Comparison of ENCODE assay signal across 10 cellular contexts in genomic region chr15:76338555-76339301, GRCh38. TPM values are rescaled to one million over a fixed set of nuclear protein-coding genes. Genes with fewer than 3 reads are reported as not detected.
DNase-seq lines count a peak whose midpoint lies in the region; ATAC-seq and TF ChIP-seq lines count a peak whose summit lies in the region.
"Had no signal": no experiment of that assay in that cellular context is flagged by ENCODE, and none has a peak within 500 bp of the region (broad histone marks: within the 10 kb centered on the region; RNA-seq: fewer than 3 reads in every experiment).

No MANE protein-coding gene starts in this region.

- H3K36me3 Mint-ChIP-seq in central memory CD8-positive, alpha-beta T cell (ENCODE audit: insufficient read depth) = peaks cover 23% of the 10 kb centered on the region

- peaks cover 58% of the 10 kb centered on the region for H3K4me1 Mint-ChIP-seq in central memory CD8-positive, alpha-beta T cell

- no peak overlapping the region for H3K27ac Mint-ChIP-seq in central memory CD8-positive, alpha-beta T cell (ENCODE audit: low read depth)

- H3K9me3 Mint-ChIP-seq in central memory CD8-positive, alpha-beta T cell = no peaks in the 10 kb centered on the region

- H3K27ac ChIP-seq in HL-60 (replicated peaks) = peak overlapping the region; percentile 90
- peak overlapping the region; percentile 88 for H3K27ac ChIP-seq in neutrophil

- peak overlapping the region; percentile 66 for H3K4me3 ChIP-seq in HL-60 (replicated peaks; ENCODE audit: insufficient read depth, low read length)
- peak overlapping the region; percentile 71 to 89 for H3K4me3 ChIP-seq in neutrophil (ENCODE audit: low read depth in 1 of 2, low read length in 1 of 2)
- H3K4me3 ChIP-seq: mucosa of descending colon had no signal

- TF ChIP-seq CTCF in HL-60 (IDR thresholded peaks at IDR 0.05; ENCODE audit: insufficient read depth, low read length) (no peak), neutrophil (IDR thresholded peaks at IDR 0.05) (no peak)

- H3K36me3 ChIP-seq in neutrophil = peaks cover 12% of the 10 kb centered on the region

- DNase-seq in EL = peak; percentile 32
- peak; percentile 32 to 84 for DNase-seq in HL-60 (ENCODE audit: low read depth in 1 of 2, low spot score in 1 of 2)
- no peak for DNase-seq in central memory CD8-positive, alpha-beta T cell (ENCODE audit: low spot score in 2 of 2)
- no peak for DNase-seq in occipital lobe (lab: John Stamatoyannopoulos, UW)
- no peak for DNase-seq in AG08395 (ENCODE audit: low spot score)
- DNase-seq: activated CD4-positive, alpha-beta T cell treated with anti-CD3 and anti-CD28 coated beads, Interleukin-2, amount 50 U/mL, for 4 hours had no signal

- ATAC-seq in central memory CD8-positive, alpha-beta T cell (replicated peaks; ENCODE audit: extremely low read depth, poor library complexity, severe bottlenecking) = no peak
- ATAC-seq in HG03571 (IDR thresholded peaks at IDR 0.05; ENCODE audit: unreplicated experiment) = no peak
- ATAC-seq in HG02884 (IDR thresholded peaks at IDR 0.05; ENCODE audit: unreplicated experiment) = no peak
- ATAC-seq: mucosa of descending colon had no signal

- H3K4me3 Mint-ChIP-seq in central memory CD8-positive, alpha-beta T cell = peak overlapping the region; percentile 82

- peaks cover 94% of the 10 kb centered on the region for H3K27me3 Mint-ChIP-seq in central memory CD8-positive, alpha-beta T cell

- H3K9me3 ChIP-seq in neutrophil = peaks cover 8% of the 10 kb centered on the region
- H3K9me3 ChIP-seq: mucosa of descending colon had no signal

- H3K4me1 ChIP-seq in neutrophil (ENCODE audit: control insufficient read depth in 1 of 2, insufficient read depth in 1 of 2, low read depth in 1 of 2, low read length in 1 of 2) = peaks cover 86 to 88% of the 10 kb centered on the region in 2 experiments

- H3K27me3 ChIP-seq in HL-60 (ENCODE audit: insufficient read depth, poor library complexity, severe bottlenecking) = no peaks in the 10 kb centered on the region
- H3K27me3 ChIP-seq in neutrophil = peaks cover 93% of the 10 kb centered on the region

RNA-seq across cellular contexts. Expression of gene ISL2, which starts 2.2 kb away (rescaled TPM):
- total RNA-seq in occipital lobe = not detected

RNA-seq across cellular contexts. Expression of gene ETFA, which starts 27.5 kb away (rescaled TPM):
- 66.3 TPM for total RNA-seq in occipital lobe

Comparison
In these comparisons a context has a peak if more than half of its experiments do, and no peak if none do; other contexts are left out.
1. DNase-seq: peak in EL (single experiment) and HL-60 (2 of 2); none in central memory CD8-positive, alpha-beta T cell (0 of 2), occipital lobe (single experiment) and AG08395 (single experiment).